11 cellular contexts compared by ENCODE assay signal in the genomic region with DNA sequence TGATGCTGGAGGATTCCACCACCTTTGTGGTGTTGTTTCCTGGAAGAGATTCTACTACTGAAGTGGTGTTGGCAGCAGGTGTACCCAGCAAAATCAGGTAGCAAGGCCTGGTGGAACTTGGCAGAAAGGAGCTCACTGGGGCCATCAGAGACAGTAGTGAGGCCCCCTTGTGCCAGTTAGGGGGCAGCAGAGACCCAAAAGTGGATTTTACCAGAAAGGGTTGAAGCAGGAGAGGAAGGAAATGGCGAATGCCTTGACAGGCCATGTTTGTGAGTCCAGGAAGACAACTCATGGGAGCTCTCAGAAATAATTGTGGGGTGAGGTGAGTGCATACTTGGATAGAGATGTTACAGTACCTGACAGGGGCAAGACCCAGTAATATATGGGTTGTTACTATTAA.
DNase-seq lines count a peak whose midpoint lies in the region; ATAC-seq and TF ChIP-seq lines count a peak whose summit lies in the region.
"Had no signal": no experiment of that assay in that cellular context is flagged by ENCODE, and none has a peak within 500 bp of the region (broad histone marks: within the 10 kb centered on the region; RNA-seq: fewer than 3 reads in every experiment).

No MANE protein-coding gene starts in this region.

- intact Hi-C loops in activated CD8-positive, alpha-beta T cell treated with anti-CD3 and anti-CD28 coated beads for 36 hours (cut with micrococcal nuclease): no loop called here

- no peak for TF ChIP-seq POLR2A in suprapubic skin (IDR thresholded peaks at IDR 0.05)

- no peak for TF ChIP-seq CTCF in activated CD8-positive, alpha-beta T cell treated with anti-CD3 and anti-CD28 coated beads for 36 hours (IDR thresholded peaks at IDR 0.05)
- peak; percentile 22 for TF ChIP-seq CTCF in astrocyte of the spinal cord (IDR thresholded peaks at IDR 0.05; ENCODE audit: low read depth, low read length)
- TF ChIP-seq CTCF in progenitor cell of endocrine pancreas (IDR thresholded peaks at IDR 0.05; ENCODE audit: unreplicated experiment): peak; percentile 40
- TF ChIP-seq CTCF in suprapubic skin (IDR thresholded peaks at IDR 0.05): no peak

- no peaks in the 10 kb centered on the region for H3K36me3 ChIP-seq in suprapubic skin
- H3K36me3 ChIP-seq: SJCRH30 had no signal

- H3K27me3 Mint-ChIP-seq in activated CD8-positive, alpha-beta T cell treated with anti-CD3 and anti-CD28 coated beads for 36 hours: no peaks in the 10 kb centered on the region
- no peaks in the 10 kb centered on the region for H3K27me3 Mint-ChIP-seq in activated CD8-positive, alpha-beta T cell treated with anti-CD3 and anti-CD28 coated beads, Interleukin-2, amount 10 ng/mL, durations not matched to agents 7 days and 5 days (ENCODE audit: low read depth)
- no peaks in the 10 kb centered on the region for H3K27me3 Mint-ChIP-seq in progenitor cell of endocrine pancreas

- 95% methylated on average over 1 of the region's 1 CpG for WGBS in suprapubic skin

- peaks cover 9% of the 10 kb centered on the region for H3K4me1 Mint-ChIP-seq in activated CD8-positive, alpha-beta T cell treated with anti-CD3 and anti-CD28 coated beads for 36 hours (ENCODE audit: low read depth)
- H3K4me1 Mint-ChIP-seq in activated CD8-positive, alpha-beta T cell treated with anti-CD3 and anti-CD28 coated beads, Interleukin-2, amount 10 ng/mL, durations not matched to agents 7 days and 5 days (ENCODE audit: low read depth): peaks cover 8% of the 10 kb centered on the region
- no peaks in the 10 kb centered on the region for H3K4me1 Mint-ChIP-seq in progenitor cell of endocrine pancreas (ENCODE audit: low read depth)

- ATAC-seq in activated CD8-positive, alpha-beta T cell treated with anti-CD3 and anti-CD28 coated beads for 36 hours: peak; percentile 39
- ATAC-seq in activated CD8-positive, alpha-beta T cell treated with anti-CD3 and anti-CD28 coated beads, Interleukin-2, amount 10 ng/mL, durations not matched to agents 7 days and 5 days: no peak
- no peak for ATAC-seq in HG03520 (IDR thresholded peaks at IDR 0.05; ENCODE audit: unreplicated experiment)

- H3K36me3 Mint-ChIP-seq in activated CD8-positive, alpha-beta T cell treated with anti-CD3 and anti-CD28 coated beads for 36 hours (ENCODE audit: low read depth): peaks cover 7% of the 10 kb centered on the region
- peaks cover 4% of the 10 kb centered on the region for H3K36me3 Mint-ChIP-seq in activated CD8-positive, alpha-beta T cell treated with anti-CD3 and anti-CD28 coated beads, Interleukin-2, amount 10 ng/mL, durations not matched to agents 7 days and 5 days (ENCODE audit: low read depth)
- H3K36me3 Mint-ChIP-seq in progenitor cell of endocrine pancreas (ENCODE audit: insufficient read depth): peaks cover 4% of the 10 kb centered on the region

- peaks cover 7% of the 10 kb centered on the region for H3K9me3 Mint-ChIP-seq in activated CD8-positive, alpha-beta T cell treated with anti-CD3 and anti-CD28 coated beads for 36 hours
- H3K9me3 Mint-ChIP-seq in activated CD8-positive, alpha-beta T cell treated with anti-CD3 and anti-CD28 coated beads, Interleukin-2, amount 10 ng/mL, durations not matched to agents 7 days and 5 days (ENCODE audit: insufficient read depth): no peaks in the 10 kb centered on the region
- H3K9me3 Mint-ChIP-seq in progenitor cell of endocrine pancreas (ENCODE audit: low read depth): peaks cover 4% of the 10 kb centered on the region

- no peak overlapping the region for H3K27ac ChIP-seq in suprapubic skin
- H3K27ac ChIP-seq: SJCRH30 had no signal

- H3K9me3 ChIP-seq in suprapubic skin: no peaks in the 10 kb centered on the region
- H3K9me3 ChIP-seq: SJCRH30 had no signal

- DNase-seq in activated CD8-positive, alpha-beta T cell treated with anti-CD3 and anti-CD28 coated beads for 36 hours: peak; percentile 34
- no peak for DNase-seq in activated CD8-positive, alpha-beta T cell treated with anti-CD3 and anti-CD28 coated beads, Interleukin-2, amount 10 ng/mL, durations not matched to agents 7 days and 5 days
- peak; percentile 39 for DNase-seq in KBM-7
- no peak for DNase-seq in astrocyte of the spinal cord (ENCODE audit: low read depth, low spot score)
- DNase-seq in progenitor cell of endocrine pancreas (ENCODE audit: low spot score, unreplicated experiment): no peak
- DNase-seq in suprapubic skin (ENCODE audit: low spot score in 2 of 2): no peak
- DNase-seq in COR-L47 (lab: John Stamatoyannopoulos, UW): no peak
- DNase-seq: aorta, NCI-H2171 had no signal

- no peak overlapping the region for H3K27ac Mint-ChIP-seq in activated CD8-positive, alpha-beta T cell treated with anti-CD3 and anti-CD28 coated beads for 36 hours
- no peak overlapping the region for H3K27ac Mint-ChIP-seq in activated CD8-positive, alpha-beta T cell treated with anti-CD3 and anti-CD28 coated beads, Interleukin-2, amount 10 ng/mL, durations not matched to agents 7 days and 5 days
- no peak overlapping the region for H3K27ac Mint-ChIP-seq in progenitor cell of endocrine pancreas

- TF ChIP-seq EP300 in suprapubic skin (IDR thresholded peaks at IDR 0.05): no peak

- no peaks in the 10 kb centered on the region for H3K27me3 ChIP-seq in suprapubic skin
- H3K27me3 ChIP-seq: SJCRH30 had no signal

- in situ Hi-C loops in KBM-7 (cut with MboI; ENCODE audit: low pct_unique_long_range_greater_than_20kb, low sequenced_read_pairs): no loop called here
- in situ Hi-C loops in astrocyte of the spinal cord (cut with HindIII; ENCODE audit: low sequenced_read_pairs): no loop called here

- CTCF ChIA-PET in activated CD8-positive, alpha-beta T cell treated with anti-CD3 and anti-CD28 coated beads for 36 hours (lab: Charles Lee): no interaction called here
- CTCF ChIA-PET in activated CD8-positive, alpha-beta T cell treated with anti-CD3 and anti-CD28 coated beads, Interleukin-2, amount 10 ng/mL, durations not matched to agents 7 days and 5 days (lab: Charles Lee): no interaction called here

- no peak overlapping the region for H3K4me3 Mint-ChIP-seq in activated CD8-positive, alpha-beta T cell treated with anti-CD3 and anti-CD28 coated beads for 36 hours
- no peak overlapping the region for H3K4me3 Mint-ChIP-seq in activated CD8-positive, alpha-beta T cell treated with anti-CD3 and anti-CD28 coated beads, Interleukin-2, amount 10 ng/mL, durations not matched to agents 7 days and 5 days
- H3K4me3 Mint-ChIP-seq in progenitor cell of endocrine pancreas (ENCODE audit: low read depth): no peak overlapping the region

- POLR2A ChIA-PET in activated CD8-positive, alpha-beta T cell treated with anti-CD3 and anti-CD28 coated beads for 36 hours (lab: Charles Lee): no interaction called here
- POLR2A ChIA-PET in activated CD8-positive, alpha-beta T cell treated with anti-CD3 and anti-CD28 coated beads, Interleukin-2, amount 10 ng/mL, durations not matched to agents 7 days and 5 days (lab: Charles Lee): no interaction called here

- H3K4me3 ChIP-seq in astrocyte of the spinal cord (ENCODE audit: low read depth, low read length): no peak overlapping the region
- H3K4me3 ChIP-seq in suprapubic skin: no peak overlapping the region
- H3K4me3 ChIP-seq: SJCRH30 had no signal

- H3K4me1 ChIP-seq in suprapubic skin: peaks cover 4% of the 10 kb centered on the region

Comparison
In these comparisons a context has a peak if more than half of its experiments do, and no peak if none do; other contexts are left out.
1. DNase-seq: peak in activated CD8-positive, alpha-beta T cell treated with anti-CD3 and anti-CD28 coated beads for 36 hours (single experiment) and KBM-7 (single experiment); none in activated CD8-positive, alpha-beta T cell treated with anti-CD3 and anti-CD28 coated beads, Interleukin-2, amount 10 ng/mL, durations not matched to agents 7 days and 5 days (single experiment), astrocyte of the spinal cord (single experiment), progenitor cell of endocrine pancreas (single experiment), suprapubic skin (0 of 2) and COR-L47 (single experiment).
2. CTCF ChIP-seq: peak in astrocyte of the spinal cord (single experiment) and progenitor cell of endocrine pancreas (single experiment); none in activated CD8-positive, alpha-beta T cell treated with anti-CD3 and anti-CD28 coated beads for 36 hours (single experiment) and suprapubic skin (0 of 2).